Comparison of ENCODE assay signal across 1 cellular context in genomic region chr6:34580707-34581560, GRCh38.
TF ChIP-seq lines count a peak whose summit lies in the region.

No MANE protein-coding gene starts in this region.

TF ChIP-seq in H1, 55 proteins besides CTCF, POLR2A, EP300 and RAD21 (continued from another document):
- TF ChIP-seq, protein P1, sequence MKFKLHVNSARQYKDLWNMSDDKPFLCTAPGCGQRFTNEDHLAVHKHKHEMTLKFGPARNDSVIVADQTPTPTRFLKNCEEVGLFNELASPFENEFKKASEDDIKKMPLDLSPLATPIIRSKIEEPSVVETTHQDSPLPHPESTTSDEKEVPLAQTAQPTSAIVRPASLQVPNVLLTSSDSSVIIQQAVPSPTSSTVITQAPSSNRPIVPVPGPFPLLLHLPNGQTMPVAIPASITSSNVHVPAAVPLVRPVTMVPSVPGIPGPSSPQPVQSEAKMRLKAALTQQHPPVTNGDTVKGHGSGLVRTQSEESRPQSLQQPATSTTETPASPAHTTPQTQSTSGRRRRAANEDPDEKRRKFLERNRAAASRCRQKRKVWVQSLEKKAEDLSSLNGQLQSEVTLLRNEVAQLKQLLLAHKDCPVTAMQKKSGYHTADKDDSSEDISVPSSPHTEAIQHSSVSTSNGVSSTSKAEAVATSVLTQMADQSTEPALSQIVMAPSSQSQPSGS (IDR thresholded peaks at IDR 0.05; ENCODE audit: low read length): no peak
- TF ChIP-seq KDM4A (IDR thresholded peaks at IDR 0.05; ENCODE audit: low read depth, low read length, severe bottlenecking) (no peak), SUZ12 (IDR thresholded peaks at IDR 0.05; ENCODE audit: low read length) (no peak), CBX5 (IDR thresholded peaks at IDR 0.05; ENCODE audit: low read depth, low read length) (no peak), CREB1 (IDR thresholded peaks at IDR 0.05) (no peak), SP4 (IDR thresholded peaks at IDR 0.05; ENCODE audit: low read length) (no peak), SIX5 (IDR thresholded peaks at IDR 0.05; ENCODE audit: low read depth, low read length) (no peak), RFX5 (IDR thresholded peaks at IDR 0.05; ENCODE audit: borderline replicate concordance, low read depth, low read length) (no peak), TAF7 (optimal IDR thresholded peaks at IDR 0.05; ENCODE audit: borderline replicate concordance, low read depth, low read length) (no peak)
